ENCODE assay signal across 8 cellular contexts in the genomic region with DNA sequence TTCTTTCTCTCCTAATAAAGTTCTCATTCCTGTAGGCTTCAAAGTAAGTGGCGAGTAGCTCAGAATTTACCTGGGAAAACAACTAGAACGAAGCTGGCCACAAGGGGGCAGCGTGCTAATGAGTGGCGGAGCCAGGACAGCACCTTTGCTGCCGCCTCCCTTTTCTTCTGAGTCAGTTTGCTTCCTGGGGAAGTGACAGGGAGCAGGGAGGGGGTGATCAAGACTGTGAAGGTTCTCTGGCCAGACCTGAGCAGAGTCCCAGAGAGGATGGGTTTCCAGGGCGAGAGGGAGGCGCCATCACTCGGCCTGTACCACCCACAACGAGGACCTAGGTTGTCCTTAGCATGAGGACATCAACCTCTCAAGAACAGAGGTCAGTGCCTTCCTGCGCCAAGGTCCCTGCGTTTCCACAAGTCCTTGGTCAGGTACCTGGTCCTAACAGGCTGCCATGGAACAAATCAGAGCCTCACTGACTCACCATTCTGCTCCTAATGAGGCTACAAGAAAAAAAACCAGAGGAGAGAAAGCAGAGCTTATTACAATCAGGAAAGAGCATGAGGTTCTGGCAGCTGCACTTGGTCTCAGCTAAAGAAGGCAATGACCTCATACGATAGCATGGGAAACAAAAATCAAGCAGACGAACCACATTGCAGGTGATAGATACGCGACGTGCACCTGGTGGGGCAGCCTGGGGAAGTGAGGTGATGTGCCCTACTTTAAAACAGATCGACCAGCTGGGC.
A peak's percentile ranks its signal among the peaks of the same experiment; 100 is the strongest.
DNase-seq lines count a peak whose midpoint lies in the region; ATAC-seq and TF ChIP-seq lines count a peak whose summit lies in the region.

No MANE protein-coding gene starts in this region.

- peak in 2 of 3 donors; percentile 75 for TF ChIP-seq CTCF in omental fat pad (IDR thresholded peaks at IDR 0.05)

- no peaks in the 10 kb centered on the region for H3K36me3 ChIP-seq in SK-N-MC (ENCODE audit: insufficient read depth, low read length)

- DNase-seq in CD1c-positive myeloid dendritic cell (ENCODE audit: extremely low spot score): peak; percentile 86
- peak; percentile 62 for DNase-seq in NCI-H1105 (lab: John Stamatoyannopoulos, UW)
- peak; percentile 34 for DNase-seq in SK-N-MC (ENCODE audit: low read depth, low spot score)
- peak; percentile 83 for DNase-seq in activated naive CD4-positive, alpha-beta T cell treated with anti-CD3 and anti-CD28 coated beads, Interleukin-2, amount 50 U/mL, for 16 hours
- peak; percentile 70 for DNase-seq in glomerular endothelial cell (ENCODE audit: extremely low read depth, low read depth, low spot score)
- DNase-seq in omental fat pad (ENCODE audit: low spot score): peak; percentile 100
- DNase-seq in superior temporal gyrus (ENCODE audit: extremely low spot score): peak; percentile 91

- ATAC-seq in GM21529 (IDR thresholded peaks at IDR 0.05; ENCODE audit: unreplicated experiment): peak; percentile 77
- peak; percentile 86 for ATAC-seq in omental fat pad (ENCODE audit: low FRiP score)

- no peaks in the 10 kb centered on the region for H3K9me3 ChIP-seq in SK-N-MC (ENCODE audit: low read depth, low read length)

- H3K27ac ChIP-seq in SK-N-MC: no peak overlapping the region

- no peak overlapping the region for H3K9ac ChIP-seq in SK-N-MC (ENCODE audit: insufficient read length)

- no peak overlapping the region for H3K4me3 ChIP-seq in SK-N-MC

Comparison
In these comparisons a context has a peak if more than half of its experiments do, and no peak if none do; other contexts are left out.
1. DNase-seq: peak in every context shown above with its lines; median percentile 100 in omental fat pad; 91 in superior temporal gyrus; 86 in CD1c-positive myeloid dendritic cell; 83 in activated naive CD4-positive, alpha-beta T cell treated with anti-CD3 and anti-CD28 coated beads, Interleukin-2, amount 50 U/mL, for 16 hours; 70 in glomerular endothelial cell; 62 in NCI-H1105; 34 in SK-N-MC.